8 cellular contexts compared by ENCODE assay signal in the genomic region with DNA sequence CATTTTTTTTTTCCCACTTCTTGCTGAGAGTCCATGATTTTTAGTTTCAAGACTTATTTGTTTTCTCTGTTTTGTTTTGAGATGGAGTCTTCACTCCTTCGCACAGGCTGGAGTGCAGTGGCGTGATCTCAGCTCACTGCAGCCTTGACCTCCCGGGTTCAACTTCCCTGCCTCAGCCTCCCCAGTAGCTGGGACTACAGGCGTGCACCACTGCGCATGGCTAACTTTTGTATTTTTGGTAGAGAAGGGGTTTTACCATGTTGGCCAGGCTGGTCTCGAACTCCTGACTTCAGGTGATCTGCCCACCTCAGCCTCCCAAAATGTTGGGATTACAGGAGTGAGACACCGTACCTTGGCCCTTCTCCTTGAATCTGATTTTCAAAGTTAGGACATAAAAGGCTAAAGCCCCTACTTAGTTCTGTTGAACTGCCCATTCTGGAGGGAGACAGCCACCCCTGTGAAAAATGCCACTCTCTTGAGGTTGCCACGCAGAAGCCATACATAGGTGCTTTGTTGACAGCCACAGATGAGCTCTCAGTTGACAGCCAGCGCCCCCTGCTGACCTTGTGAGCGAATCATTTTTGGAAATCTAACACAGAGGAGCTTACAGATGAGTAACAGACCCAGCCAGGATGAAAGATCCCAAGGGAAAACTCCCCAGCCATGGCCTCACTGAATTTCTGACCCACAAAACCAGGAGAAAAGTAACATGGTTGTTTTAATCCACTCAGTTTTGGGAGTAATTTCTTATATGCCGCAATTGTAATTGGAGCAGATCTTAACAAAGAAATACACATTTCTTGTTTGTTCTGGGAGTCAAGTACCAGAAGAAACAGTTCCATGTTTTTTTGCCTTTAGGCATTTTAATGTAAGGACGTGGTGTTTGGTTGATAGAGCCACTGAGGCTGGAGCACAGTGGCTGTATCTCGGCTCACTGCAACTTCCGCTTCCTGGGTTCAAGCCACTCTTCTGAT. TPM values are rescaled to one million over a fixed set of nuclear protein-coding genes. Genes with fewer than 3 reads are reported as not detected.
DNase-seq lines count a peak whose midpoint lies in the region; ATAC-seq and TF ChIP-seq lines count a peak whose summit lies in the region.

No MANE protein-coding gene starts in this region.

- DNase-seq in DMS 273 (lab: John Stamatoyannopoulos, UW; ENCODE audit: unreplicated experiment) (peak; percentile 91), MM.1S (peak; percentile 88), SHP77 treated with DMSO at 0.1 percent for 48 hours (lab: John Stamatoyannopoulos, UW) (peak; percentile 49), osteocyte (ENCODE audit: extremely low spot score, unreplicated experiment) (peak; percentile 93), tibial artery (peak; percentile 80 to 87)
- DNase-seq in activated effector memory CD4-positive, alpha-beta T cell treated with Interleukin-2 at 50 U/mL for 16 hours = peak; percentile 67

- no peak overlapping the region for H3K9ac ChIP-seq in MM.1S (ENCODE audit: low read length)

- peaks cover 3% of the 10 kb centered on the region for H3K4me1 Mint-ChIP-seq in osteocyte (ENCODE audit: unreplicated experiment)

- no peaks in the 10 kb centered on the region for H3K9me3 Mint-ChIP-seq in osteocyte (ENCODE audit: unreplicated experiment)

- H3K36me3 ChIP-seq in MM.1S (replicated peaks; ENCODE audit: insufficient read depth, low read length) (no peaks in the 10 kb centered on the region), gastroesophageal sphincter (no peaks in the 10 kb centered on the region), tibial artery (no peaks in the 10 kb centered on the region)

- no peak for TF ChIP-seq EP300 in gastroesophageal sphincter (IDR thresholded peaks at IDR 0.05)

- H3K27me3 Mint-ChIP-seq in osteocyte (ENCODE audit: unreplicated experiment) = peaks cover 13% of the 10 kb centered on the region

- intact Hi-C loops in tibial artery (cut with DNase I; ENCODE audit: low total_unique reads) = loop anchor here (2.0 kb wide), 1 partner anchor 79 kb away; no protein-coding TSS in a partner anchor

- no peak overlapping the region for H2AFZ ChIP-seq in MM.1S (ENCODE audit: low read length)

- H3K4me2 ChIP-seq in MM.1S (ENCODE audit: low read depth, low read length) = no peak overlapping the region

- H3K27me3 ChIP-seq in MM.1S (replicated peaks; ENCODE audit: insufficient read depth, low read length) (no peaks in the 10 kb centered on the region), gastroesophageal sphincter (no peaks in the 10 kb centered on the region), tibial artery (no peaks in the 10 kb centered on the region)

- H3K27ac ChIP-seq in MM.1S (ENCODE audit: low read length) = no peak overlapping the region
- no peak overlapping the region for H3K27ac ChIP-seq in gastroesophageal sphincter
- H3K27ac ChIP-seq in tibial artery = no peak overlapping the region

- no peak for TF ChIP-seq POLR2A in gastroesophageal sphincter (IDR thresholded peaks at IDR 0.05)

- H3K79me2 ChIP-seq in MM.1S (ENCODE audit: low read length) = no peaks in the 10 kb centered on the region

- H3K27ac Mint-ChIP-seq in osteocyte (ENCODE audit: unreplicated experiment) = no peak overlapping the region

- H3K9me3 ChIP-seq in MM.1S (replicated peaks; ENCODE audit: insufficient read depth, low read length) = no peaks in the 10 kb centered on the region
- H3K9me3 ChIP-seq in gastroesophageal sphincter = no peaks in the 10 kb centered on the region
- H3K9me3 ChIP-seq in tibial artery = no peaks in the 10 kb centered on the region

- no peaks in the 10 kb centered on the region for H3K9me2 ChIP-seq in MM.1S (replicated peaks; ENCODE audit: insufficient read depth, low read length)

- 48 to 73% methylated on average over 4 to 5 of the region's 14 CpGs for WGBS in gastroesophageal sphincter (ENCODE audit: low coverage in 1 of 2), 2 donors

- H3K4me3 Mint-ChIP-seq in osteocyte (ENCODE audit: unreplicated experiment) = no peak overlapping the region

- no peaks in the 10 kb centered on the region for H3K36me3 Mint-ChIP-seq in osteocyte (ENCODE audit: unreplicated experiment)

- ATAC-seq in GM21619 (IDR thresholded peaks at IDR 0.05; ENCODE audit: unreplicated experiment) (peak; percentile 85), gastroesophageal sphincter (peak; percentile 90)

- H3K4me1 ChIP-seq in MM.1S (ENCODE audit: low read length) = peaks cover 31% of the 10 kb centered on the region
- H3K4me1 ChIP-seq in gastroesophageal sphincter = no peaks in the 10 kb centered on the region
- no peaks in the 10 kb centered on the region for H3K4me1 ChIP-seq in tibial artery

- H3K4me3 ChIP-seq in MM.1S (ENCODE audit: low read length) (no peak overlapping the region), gastroesophageal sphincter (no peak overlapping the region), tibial artery (no peak overlapping the region)

- peak; percentile 88 for TF ChIP-seq CTCF in MM.1S (IDR thresholded peaks at IDR 0.05; ENCODE audit: low read length)
- peak; percentile 74 to 82 (median 79) for TF ChIP-seq CTCF in gastroesophageal sphincter (IDR thresholded peaks at IDR 0.05)
- TF ChIP-seq CTCF in osteocyte (IDR thresholded peaks at IDR 0.05) = peak; percentile 80
- peak; percentile 67 to 74 for TF ChIP-seq CTCF in tibial artery (IDR thresholded peaks at IDR 0.05)

- H3F3A ChIP-seq in MM.1S (ENCODE audit: insufficient read depth, low read length) = peaks cover 16% of the 10 kb centered on the region

- H4K20me1 ChIP-seq in MM.1S (ENCODE audit: insufficient read depth, low read length) = no peaks in the 10 kb centered on the region

RNA-seq across cellular contexts. Expression of a gene that starts 38.8 kb away (rescaled TPM):
- total RNA-seq in gastroesophageal sphincter (under 1 TPM in 3 of 4 donors, not detected in 1; 0.13 to 0.35 (median 0.16) TPM), osteocyte (not detected in 2 replicates)

RNA-seq across cellular contexts. Expression of a gene that starts 47.2 kb away (rescaled TPM):
- total RNA-seq in gastroesophageal sphincter (1 to 10 TPM; 4.5 to 7.8 (median 6.5) TPM), osteocyte (6.2 and 7.4 TPM in 2 replicates)
